8 cellular contexts compared by ENCODE assay signal in genomic region chr15:71154607-71155200, GRCh38. TPM values are rescaled to one million over a fixed set of nuclear protein-coding genes. Genes with fewer than 3 reads are reported as not detected.
"Had no signal": no experiment of that assay in that cellular context is flagged by ENCODE, and none has a peak within 500 bp of the region (broad histone marks: within the 10 kb centered on the region; RNA-seq: fewer than 3 reads in every experiment).

No MANE protein-coding gene starts in this region.

- DNase-seq: activated CD4-positive, alpha-beta T cell treated with anti-CD3 and anti-CD28 coated beads, Interleukin-2, amount 50 U/mL, for 48 hours; erythroblast; kidney; naive thymus-derived CD8-positive, alpha-beta T cell; ovary; stimulated activated naive CD8-positive, alpha-beta T cell treated with anti-CD3 and anti-CD28 coated beads, Interleukin-15, Interleukin-2, amounts not matched to agents 100 U/mL and 50 U/mL, for 24 hours; substantia nigra; tibial artery had no signal

- H3K36me3 ChIP-seq: ovary had no signal

- H3K9me3 ChIP-seq: ovary, tibial artery had no signal

- ATAC-seq: naive thymus-derived CD8-positive, alpha-beta T cell; stimulated activated naive CD8-positive, alpha-beta T cell treated with anti-CD3 and anti-CD28 coated beads, Interleukin-15, Interleukin-2, amounts not matched to agents 100 U/mL and 50 U/mL, for 24 hours had no signal

- H3K27me3 ChIP-seq: ovary, tibial artery had no signal

- H3K4me3 ChIP-seq: ovary, tibial artery had no signal

- H3K27ac ChIP-seq: ovary, tibial artery had no signal

RNA-seq across cellular contexts. Expression of gene THSD4, which starts 39.4 kb away (rescaled TPM):
- total RNA-seq: naive thymus-derived CD8-positive, alpha-beta T cell had no signal
- polyA plus RNA-seq: naive thymus-derived CD8-positive, alpha-beta T cell had no signal
